ENCODE assay signal across 1 cellular context in the genomic region with DNA sequence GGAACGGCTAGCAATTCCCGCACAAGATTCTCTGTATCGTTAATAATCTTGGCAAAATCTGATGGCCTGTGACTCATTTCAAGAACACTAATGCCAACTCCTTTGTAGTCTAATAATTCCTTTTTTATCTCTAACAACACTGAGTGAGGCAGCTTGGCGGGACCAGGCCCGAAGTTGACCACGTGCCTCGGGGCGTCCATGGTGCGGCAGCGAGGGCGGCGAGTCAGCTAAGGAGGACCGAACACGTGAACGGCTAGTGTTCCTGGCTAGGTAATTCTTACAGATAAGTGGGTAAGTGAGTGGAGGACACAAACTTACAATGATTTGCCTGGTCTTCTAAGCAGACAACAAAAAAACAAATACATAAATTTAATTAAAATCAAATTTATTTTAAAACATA.
TF ChIP-seq lines count a peak whose summit lies in the region.

No MANE protein-coding gene starts in this region.

TF ChIP-seq in H1, 55 proteins besides CTCF, POLR2A, EP300 and RAD21:
- TF ChIP-seq NANOG (IDR thresholded peaks at IDR 0.05; ENCODE audit: insufficient read depth, low read depth, low read length, poor library complexity, severe bottlenecking) = no peak
- no peak for TF ChIP-seq TAF1 (IDR thresholded peaks at IDR 0.05; ENCODE audit: low read depth, low read length)
- no peak for TF ChIP-seq HDAC2 (IDR thresholded peaks at IDR 0.05; ENCODE audit: borderline replicate concordance in 1 of 2, low read depth in 2 of 2, low read length in 2 of 2)
- no peak for TF ChIP-seq PHF8 (conservative IDR thresholded peaks at IDR 0.05; ENCODE audit: low read depth, low read length)
- TF ChIP-seq CTBP2 (IDR thresholded peaks at IDR 0.05; ENCODE audit: borderline replicate concordance, insufficient read depth, insufficient read length, low read length) = no peak
